Comparison of ENCODE assay signal across 1 cellular context in the genomic region with DNA sequence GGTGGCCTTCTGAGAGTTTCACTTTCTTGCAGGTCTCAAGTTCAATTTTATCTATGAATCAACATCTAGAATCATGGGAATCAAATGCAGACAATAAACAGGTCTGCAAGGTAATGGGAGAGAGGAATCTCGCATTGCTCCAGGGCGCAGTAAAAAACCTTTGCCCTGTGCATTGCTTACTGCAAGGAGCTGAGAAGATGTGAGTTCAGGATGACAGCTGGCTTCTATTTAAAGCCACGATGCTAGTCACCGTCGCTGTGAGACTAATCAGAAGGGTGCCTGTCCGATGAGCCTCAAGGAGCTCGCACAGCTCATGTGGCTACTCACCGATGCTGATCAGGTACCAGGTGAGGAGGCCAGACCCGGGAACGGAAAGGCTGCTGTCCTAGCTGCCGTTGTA.
TF ChIP-seq lines count a peak whose summit lies in the region.

No MANE protein-coding gene starts in this region.

TF ChIP-seq in WTC11, 78 proteins besides CTCF, POLR2A, EP300 and RAD21 (continued from another document):
- TF ChIP-seq, protein P1, sequence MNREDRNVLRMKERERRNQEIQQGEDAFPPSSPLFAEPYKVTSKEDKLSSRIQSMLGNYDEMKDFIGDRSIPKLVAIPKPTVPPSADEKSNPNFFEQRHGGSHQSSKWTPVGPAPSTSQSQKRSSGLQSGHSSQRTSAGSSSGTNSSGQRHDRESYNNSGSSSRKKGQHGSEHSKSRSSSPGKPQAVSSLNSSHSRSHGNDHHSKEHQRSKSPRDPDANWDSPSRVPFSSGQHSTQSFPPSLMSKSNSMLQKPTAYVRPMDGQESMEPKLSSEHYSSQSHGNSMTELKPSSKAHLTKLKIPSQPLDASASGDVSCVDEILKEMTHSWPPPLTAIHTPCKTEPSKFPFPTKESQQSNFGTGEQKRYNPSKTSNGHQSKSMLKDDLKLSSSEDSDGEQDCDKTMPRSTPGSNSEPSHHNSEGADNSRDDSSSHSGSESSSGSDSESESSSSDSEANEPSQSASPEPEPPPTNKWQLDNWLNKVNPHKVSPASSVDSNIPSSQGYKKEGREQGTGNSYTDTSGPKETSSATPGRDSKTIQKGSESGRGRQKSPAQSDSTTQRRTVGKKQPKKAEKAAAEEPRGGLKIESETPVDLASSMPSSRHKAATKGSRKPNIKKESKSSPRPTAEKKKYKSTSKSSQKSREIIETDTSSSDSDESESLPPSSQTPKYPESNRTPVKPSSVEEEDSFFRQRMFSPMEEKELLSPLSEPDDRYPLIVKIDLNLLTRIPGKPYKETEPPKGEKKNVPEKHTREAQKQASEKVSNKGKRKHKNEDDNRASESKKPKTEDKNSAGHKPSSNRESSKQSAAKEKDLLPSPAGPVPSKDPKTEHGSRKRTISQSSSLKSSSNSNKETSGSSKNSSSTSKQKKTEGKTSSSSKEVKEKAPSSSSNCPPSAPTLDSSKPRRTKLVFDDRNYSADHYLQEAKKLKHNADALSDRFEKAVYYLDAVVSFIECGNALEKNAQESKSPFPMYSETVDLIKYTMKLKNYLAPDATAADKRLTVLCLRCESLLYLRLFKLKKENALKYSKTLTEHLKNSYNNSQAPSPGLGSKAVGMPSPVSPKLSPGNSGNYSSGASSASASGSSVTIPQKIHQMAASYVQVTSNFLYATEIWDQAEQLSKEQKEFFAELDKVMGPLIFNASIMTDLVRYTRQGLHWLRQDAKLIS (CRISPR knock-in tag; IDR thresholded peaks at IDR 0.05; ENCODE audit: borderline replicate concordance): no peak
- TF ChIP-seq, protein P2, sequence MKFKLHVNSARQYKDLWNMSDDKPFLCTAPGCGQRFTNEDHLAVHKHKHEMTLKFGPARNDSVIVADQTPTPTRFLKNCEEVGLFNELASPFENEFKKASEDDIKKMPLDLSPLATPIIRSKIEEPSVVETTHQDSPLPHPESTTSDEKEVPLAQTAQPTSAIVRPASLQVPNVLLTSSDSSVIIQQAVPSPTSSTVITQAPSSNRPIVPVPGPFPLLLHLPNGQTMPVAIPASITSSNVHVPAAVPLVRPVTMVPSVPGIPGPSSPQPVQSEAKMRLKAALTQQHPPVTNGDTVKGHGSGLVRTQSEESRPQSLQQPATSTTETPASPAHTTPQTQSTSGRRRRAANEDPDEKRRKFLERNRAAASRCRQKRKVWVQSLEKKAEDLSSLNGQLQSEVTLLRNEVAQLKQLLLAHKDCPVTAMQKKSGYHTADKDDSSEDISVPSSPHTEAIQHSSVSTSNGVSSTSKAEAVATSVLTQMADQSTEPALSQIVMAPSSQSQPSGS (CRISPR knock-in tag; IDR thresholded peaks at IDR 0.05; ENCODE audit: borderline replicate concordance, low read depth): no peak
- TF ChIP-seq ZNF263 (CRISPR knock-in tag; IDR thresholded peaks at IDR 0.05; ENCODE audit: low read depth): no peak
- no peak for TF ChIP-seq NR1H2 (CRISPR knock-in tag; IDR thresholded peaks at IDR 0.05)
- no peak for TF ChIP-seq TEAD1 (CRISPR knock-in tag; IDR thresholded peaks at IDR 0.05)
- no peak for TF ChIP-seq FOXK1 (CRISPR knock-in tag; IDR thresholded peaks at IDR 0.05)
- TF ChIP-seq ZNF671 (CRISPR knock-in tag; IDR thresholded peaks at IDR 0.05): no peak
- no peak for TF ChIP-seq ZNF219 (CRISPR knock-in tag; IDR thresholded peaks at IDR 0.05; ENCODE audit: borderline replicate concordance)
- no peak for TF ChIP-seq EMX1 (CRISPR knock-in tag; IDR thresholded peaks at IDR 0.05)
